ENCODE assay signal across 22 cellular contexts in the genomic region with DNA sequence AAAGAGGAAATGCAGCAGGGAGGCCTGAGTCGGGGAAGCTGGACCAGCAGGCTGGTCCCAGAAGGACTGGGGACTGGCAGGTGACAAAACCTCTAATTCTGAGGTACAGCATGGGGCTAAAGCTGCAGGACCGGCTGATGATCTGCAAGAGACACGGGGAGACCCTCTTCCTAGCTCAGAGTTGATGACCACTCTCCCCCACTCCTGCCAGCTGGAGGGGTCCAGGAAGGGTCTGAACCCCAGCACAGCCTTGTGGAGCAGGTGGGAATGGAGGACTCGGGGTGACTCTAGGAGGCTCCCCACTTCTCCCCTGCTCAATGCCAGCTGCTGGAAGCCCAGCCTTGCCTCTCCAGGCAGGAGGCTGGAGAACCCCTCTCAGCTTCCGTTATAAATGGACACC.
"Had no signal": no experiment of that assay in that cellular context is flagged by ENCODE, and none has a peak within 500 bp of the region (broad histone marks: within the 10 kb centered on the region; RNA-seq: fewer than 3 reads in every experiment).

No MANE protein-coding gene starts in this region.

- H3K27ac ChIP-seq: body of pancreas, heart left ventricle, psoas muscle, thoracic aorta had no signal

- H3K27me3 ChIP-seq: body of pancreas had no signal

- H3K4me3 ChIP-seq: body of pancreas, heart left ventricle, psoas muscle, thoracic aorta had no signal

- H3K9me3 ChIP-seq: body of pancreas, psoas muscle, thoracic aorta had no signal

- H3K36me3 ChIP-seq: heart left ventricle, thoracic aorta had no signal

- H3K4me1 Mint-ChIP-seq: activated naive CD4-positive, alpha-beta T cell treated with anti-CD3 and anti-CD28 coated beads, Interleukin-2, amount 50 U/mL, for 24 hours; central memory CD8-positive, alpha-beta T cell; memory B cell; natural killer cell; T-cell had no signal

- H3K4me1 ChIP-seq: body of pancreas, heart left ventricle, psoas muscle had no signal

- H3K36me3 Mint-ChIP-seq: activated naive CD4-positive, alpha-beta T cell treated with anti-CD3 and anti-CD28 coated beads, Interleukin-2, amount 50 U/mL, for 24 hours; memory B cell; natural killer cell; T-cell had no signal

- ATAC-seq: activated CD4-positive, CD25-positive, alpha-beta regulatory T cell treated with anti-CD3 and anti-CD28 coated beads, Interleukin-2, amount 50 U/mL, for 24 hours; body of pancreas; heart left ventricle; left lobe of liver; natural killer cell; psoas muscle; T-cell had no signal

- H3K27ac Mint-ChIP-seq: activated naive CD4-positive, alpha-beta T cell treated with anti-CD3 and anti-CD28 coated beads, Interleukin-2, amount 50 U/mL, for 24 hours; activated T-helper 2 cell treated with anti-CD3 and anti-CD28 coated beads, Interferon-gamma antibody, Interleukin-2, Interleukin-4, amounts not matched to agents 10 μg/mL and 5 μg/mL and 100 μg/mL, durations not matched to agents 14 hours and 24 hours and 36 hours; memory B cell; natural killer cell; T-cell had no signal

- H3K9me3 Mint-ChIP-seq: activated naive CD4-positive, alpha-beta T cell treated with anti-CD3 and anti-CD28 coated beads, Interleukin-2, amount 50 U/mL, for 24 hours; activated T-helper 2 cell treated with anti-CD3 and anti-CD28 coated beads, Interferon-gamma antibody, Interleukin-2, Interleukin-4, amounts not matched to agents 10 μg/mL and 5 μg/mL and 100 μg/mL, durations not matched to agents 14 hours and 24 hours and 36 hours; central memory CD8-positive, alpha-beta T cell; natural killer cell; T-cell had no signal

- DNase-seq: activated CD4-positive, alpha-beta T cell treated with anti-CD3 and anti-CD28 coated beads, Interleukin-2, amount 50 U/mL, for 1 hour; activated CD8-positive, alpha-beta memory T cell treated with anti-CD3 and anti-CD28 coated beads for 24 hours; amniotic stem cell; effector memory CD4-positive, alpha-beta T cell; natural killer cell; nucleus accumbens; psoas muscle; stimulated activated CD4-positive, alpha-beta T cell treated with anti-CD3 and anti-CD28 coated beads, Interleukin-12 subunit alpha, Interleukin-12 subunit beta, amount 100 ng/mL, for 4 hours; stimulated activated CD4-positive, alpha-beta T cell treated with anti-CD3 and anti-CD28 coated beads, Interleukin-2, amount 100 ng/mL, for 24 hours; T-cell; T-helper 9 cell had no signal

- FAIRE-seq: frontal cortex, islet of Langerhans had no signal

- H3K4me3 Mint-ChIP-seq: activated naive CD4-positive, alpha-beta T cell treated with anti-CD3 and anti-CD28 coated beads, Interleukin-2, amount 50 U/mL, for 24 hours; central memory CD8-positive, alpha-beta T cell; memory B cell; natural killer cell; T-cell had no signal
